23 cellular contexts compared by ENCODE assay signal in genomic region chr12:131513606-131514005, GRCh38.
DNase-seq lines count a peak whose midpoint lies in the region; ATAC-seq and TF ChIP-seq lines count a peak whose summit lies in the region.
"Had no signal": no experiment of that assay in that cellular context is flagged by ENCODE, and none has a peak within 500 bp of the region (broad histone marks: within the 10 kb centered on the region; RNA-seq: fewer than 3 reads in every experiment).

No MANE protein-coding gene starts in this region.

- peak; percentile 25 for DNase-seq in NCI-H82 (lab: John Stamatoyannopoulos, UW)
- no peak for DNase-seq in NCI-H82 treated with DMSO at 0.1 percent for 48 hours (lab: John Stamatoyannopoulos, UW; ENCODE audit: unreplicated experiment)
- DNase-seq in activated naive CD4-positive, alpha-beta T cell treated with anti-CD3 and anti-CD28 coated beads, Interleukin-2, amount 50 U/mL, for 72 hours (ENCODE audit: low spot score in 2 of 2), result no peak
- DNase-seq in stimulated activated effector memory CD8-positive, alpha-beta T cell treated with anti-CD3 and anti-CD28 coated beads, Interleukin-12 subunit alpha, Interleukin-12 subunit beta, amount 100 ng/mL, for 72 hours (ENCODE audit: low spot score in 2 of 2), result no peak
- no peak for DNase-seq in HFFc6
- no peak for DNase-seq in COLO829 (ENCODE audit: low spot score)
- DNase-seq: DMS153; EL; GDM1; Karpas-422; NCI-H1092; NCI-H1417 treated with DMSO at 0.1 percent for 48 hours; NCI-H1694 treated with DMSO at 0.1 percent for 48 hours; NCI-H2081; NCI-H2227 treated with DMSO at 0.1 percent for 48 hours; NCI-H69; NK-92 treated with Interleukin-12 subunit alpha and Interleukin-12 subunit beta, amount 100 ng/mL, for 24 hours; PC-3; SK-N-SH had no signal

- H3K27me3 Mint-ChIP-seq in activated naive CD4-positive, alpha-beta T cell treated with anti-CD3 and anti-CD28 coated beads, Interleukin-2, amount 50 U/mL, for 24 hours, result no peaks in the 10 kb centered on the region
- peaks cover 3% of the 10 kb centered on the region for H3K27me3 Mint-ChIP-seq in HFFc6 (ENCODE audit: insufficient read depth)

- H3K9me3 Mint-ChIP-seq in activated naive CD4-positive, alpha-beta T cell treated with anti-CD3 and anti-CD28 coated beads, Interleukin-2, amount 50 U/mL, for 24 hours, result peaks cover 6% of the 10 kb centered on the region
- peaks cover 4 to 6% of the 10 kb centered on the region in 2 donors for H3K9me3 Mint-ChIP-seq in activated naive CD4-positive, alpha-beta T cell treated with anti-CD3 and anti-CD28 coated beads, Interleukin-2, amount 50 U/mL, for 72 hours
- H3K9me3 Mint-ChIP-seq in stimulated activated effector memory CD8-positive, alpha-beta T cell treated with anti-CD3 and anti-CD28 coated beads, Interleukin-12 subunit alpha, Interleukin-12 subunit beta, amount 100 ng/mL, for 72 hours, result peaks cover 6% of the 10 kb centered on the region
- H3K9me3 Mint-ChIP-seq in HFFc6, result peaks cover 63% of the 10 kb centered on the region

- peak overlapping the region; percentile 30 for H3K27ac Mint-ChIP-seq in activated naive CD4-positive, alpha-beta T cell treated with anti-CD3 and anti-CD28 coated beads, Interleukin-2, amount 50 U/mL, for 24 hours
- no peak overlapping the region for H3K27ac Mint-ChIP-seq in activated naive CD4-positive, alpha-beta T cell treated with anti-CD3 and anti-CD28 coated beads, Interleukin-2, amount 50 U/mL, for 72 hours
- H3K27ac Mint-ChIP-seq in stimulated activated effector memory CD8-positive, alpha-beta T cell treated with anti-CD3 and anti-CD28 coated beads, Interleukin-12 subunit alpha, Interleukin-12 subunit beta, amount 100 ng/mL, for 72 hours, result peak overlapping the region; percentile 15
- H3K27ac Mint-ChIP-seq in HFFc6, result no peak overlapping the region
- H3K27ac Mint-ChIP-seq: B cell had no signal

- TF ChIP-seq CTCF in HFFc6 (IDR thresholded peaks at IDR 0.05), result no peak

- no peak overlapping the region for H3K4me3 Mint-ChIP-seq in activated naive CD4-positive, alpha-beta T cell treated with anti-CD3 and anti-CD28 coated beads, Interleukin-2, amount 50 U/mL, for 24 hours
- H3K4me3 Mint-ChIP-seq in stimulated activated effector memory CD8-positive, alpha-beta T cell treated with anti-CD3 and anti-CD28 coated beads, Interleukin-12 subunit alpha, Interleukin-12 subunit beta, amount 100 ng/mL, for 72 hours, result no peak overlapping the region
- H3K4me3 Mint-ChIP-seq in HFFc6, result no peak overlapping the region
- H3K4me3 Mint-ChIP-seq: B cell had no signal

- H3K4me1 Mint-ChIP-seq in activated naive CD4-positive, alpha-beta T cell treated with anti-CD3 and anti-CD28 coated beads, Interleukin-2, amount 50 U/mL, for 24 hours, result peaks cover 24% of the 10 kb centered on the region
- peaks cover 21% of the 10 kb centered on the region for H3K4me1 Mint-ChIP-seq in stimulated activated effector memory CD8-positive, alpha-beta T cell treated with anti-CD3 and anti-CD28 coated beads, Interleukin-12 subunit alpha, Interleukin-12 subunit beta, amount 100 ng/mL, for 72 hours
- no peaks in the 10 kb centered on the region for H3K4me1 Mint-ChIP-seq in HFFc6 (ENCODE audit: low read depth)

- ATAC-seq in activated naive CD4-positive, alpha-beta T cell treated with anti-CD3 and anti-CD28 coated beads, Interleukin-2, amount 50 U/mL, for 72 hours, result no peak
- peak; percentile 89 for ATAC-seq in esophagus mucosa
- ATAC-seq in stimulated activated effector memory CD8-positive, alpha-beta T cell treated with anti-CD3 and anti-CD28 coated beads, Interleukin-12 subunit alpha, Interleukin-12 subunit beta, amount 100 ng/mL, for 72 hours, result no peak
- ATAC-seq: GM12878, PC-3 had no signal

- peaks cover 8% of the 10 kb centered on the region for H3K36me3 Mint-ChIP-seq in activated naive CD4-positive, alpha-beta T cell treated with anti-CD3 and anti-CD28 coated beads, Interleukin-2, amount 50 U/mL, for 24 hours
- H3K36me3 Mint-ChIP-seq in activated naive CD4-positive, alpha-beta T cell treated with anti-CD3 and anti-CD28 coated beads, Interleukin-2, amount 50 U/mL, for 72 hours, result peaks cover 6 to 7% of the 10 kb centered on the region in 2 donors
- no peaks in the 10 kb centered on the region for H3K36me3 Mint-ChIP-seq in stimulated activated effector memory CD8-positive, alpha-beta T cell treated with anti-CD3 and anti-CD28 coated beads, Interleukin-12 subunit alpha, Interleukin-12 subunit beta, amount 100 ng/mL, for 72 hours
- H3K36me3 Mint-ChIP-seq in HFFc6 (ENCODE audit: low read depth), result peaks cover 7% of the 10 kb centered on the region; the same call in 1 of the 2 replicates

Comparison
In these comparisons a context has a peak if more than half of its experiments do, and no peak if none do; other contexts are left out.
1. H3K27ac Mint-ChIP-seq: peak in activated naive CD4-positive, alpha-beta T cell treated with anti-CD3 and anti-CD28 coated beads, Interleukin-2, amount 50 U/mL, for 24 hours (single experiment) and stimulated activated effector memory CD8-positive, alpha-beta T cell treated with anti-CD3 and anti-CD28 coated beads, Interleukin-12 subunit alpha, Interleukin-12 subunit beta, amount 100 ng/mL, for 72 hours (single experiment); none in activated naive CD4-positive, alpha-beta T cell treated with anti-CD3 and anti-CD28 coated beads, Interleukin-2, amount 50 U/mL, for 72 hours (0 of 2) and HFFc6 (single experiment).